Comparison of ENCODE assay signal across 1 cellular context in genomic region chr1:64487061-64487460, GRCh38.
TF ChIP-seq lines count a peak whose summit lies in the region.

No MANE protein-coding gene starts in this region.

TF ChIP-seq in WTC11, 78 proteins besides CTCF, POLR2A, EP300 and RAD21 (continued from another document):
- TF ChIP-seq AR (CRISPR knock-in tag; IDR thresholded peaks at IDR 0.05) (no peak), EMX1 (CRISPR knock-in tag; IDR thresholded peaks at IDR 0.05) (no peak), ZNF425 (CRISPR knock-in tag; conservative IDR thresholded peaks at IDR 0.05) (no peak), JUN (CRISPR knock-in tag; IDR thresholded peaks at IDR 0.05) (no peak), SOX15 (CRISPR knock-in tag; IDR thresholded peaks at IDR 0.05) (no peak), FOXJ3 (CRISPR knock-in tag; IDR thresholded peaks at IDR 0.05; ENCODE audit: borderline replicate concordance) (no peak), ZNF138 (CRISPR knock-in tag; conservative IDR thresholded peaks at IDR 0.05) (no peak), JAZF1 (CRISPR knock-in tag; IDR thresholded peaks at IDR 0.05) (no peak), TEAD1 (CRISPR knock-in tag; IDR thresholded peaks at IDR 0.05) (no peak), USF2 (CRISPR knock-in tag; IDR thresholded peaks at IDR 0.05) (no peak), ARID4B (CRISPR knock-in tag; IDR thresholded peaks at IDR 0.05; ENCODE audit: borderline replicate concordance) (no peak), SMAD4 (CRISPR knock-in tag; IDR thresholded peaks at IDR 0.05) (no peak), TP53 (CRISPR knock-in tag; IDR thresholded peaks at IDR 0.05) (no peak), ZNF512 (CRISPR knock-in tag; IDR thresholded peaks at IDR 0.05; ENCODE audit: borderline replicate concordance) (no peak), ZBTB43 (CRISPR knock-in tag; IDR thresholded peaks at IDR 0.05) (no peak), PRRX2 (CRISPR knock-in tag; IDR thresholded peaks at IDR 0.05) (no peak)
